Comparison of ENCODE assay signal across 9 cellular contexts in genomic region chr6:25942561-25943147, GRCh38. TPM values are rescaled to one million over a fixed set of nuclear protein-coding genes. Genes with fewer than 3 reads are reported as not detected.
DNase-seq lines count a peak whose midpoint lies in the region; ATAC-seq, FAIRE-seq and TF ChIP-seq lines count a peak whose summit lies in the region.
"Had no signal": no experiment of that assay in that cellular context is flagged by ENCODE, and none has a peak within 500 bp of the region (broad histone marks: within the 10 kb centered on the region; RNA-seq: fewer than 3 reads in every experiment).

No MANE protein-coding gene starts in this region.

- peak; percentile 92 for FAIRE-seq in A204.1 (lab: Jason Lieb, UNC)
- FAIRE-seq: colon had no signal

- DNase-seq in GM03348 (ENCODE audit: low spot score) = peak; percentile 42
- peak; percentile 44 for DNase-seq in NCI-H2227 (lab: John Stamatoyannopoulos, UW; ENCODE audit: unreplicated experiment)
- DNase-seq in astrocyte of the cerebellum (ENCODE audit: low read depth) = no peak
- no peak for DNase-seq in memory B cell (ENCODE audit: low spot score in 2 of 2)
- DNase-seq in activated CD4-positive, alpha-beta memory T cell treated with anti-CD3 and anti-CD28 coated beads, Interleukin-2, amount 10 ng/mL, durations not matched to agents 7 days and 5 days = no peak
- no peak for DNase-seq in stimulated activated CD4-positive, alpha-beta T cell treated with anti-CD3 and anti-CD28 coated beads, Interleukin-4, amount 100 ng/mL, for 1 hour

- no peaks in the 10 kb centered on the region for H3K27me3 Mint-ChIP-seq in memory B cell
- H3K27me3 Mint-ChIP-seq in activated CD4-positive, alpha-beta memory T cell treated with anti-CD3 and anti-CD28 coated beads, Interleukin-2, amount 10 ng/mL, durations not matched to agents 7 days and 5 days = no peaks in the 10 kb centered on the region

- H3K4me3 Mint-ChIP-seq in memory B cell = no peak overlapping the region
- no peak overlapping the region for H3K4me3 Mint-ChIP-seq in activated CD4-positive, alpha-beta memory T cell treated with anti-CD3 and anti-CD28 coated beads, Interleukin-2, amount 10 ng/mL, durations not matched to agents 7 days and 5 days

- CTCF ChIA-PET in activated CD4-positive, alpha-beta memory T cell treated with anti-CD3 and anti-CD28 coated beads, Interleukin-2, amount 10 ng/mL, durations not matched to agents 7 days and 5 days (lab: Charles Lee) = interaction anchor here (1.0 to 2.5 kb wide), 3 partner anchors 154 to 224 kb away, joined by 3 to 9 read pairs (median 5); no protein-coding TSS in a partner anchor

- peak; percentile 73 for ATAC-seq in memory B cell (ENCODE audit: low read depth)
- ATAC-seq in GM18517 (IDR thresholded peaks at IDR 0.05; ENCODE audit: unreplicated experiment) = no peak

- no peak overlapping the region for H3K4me3 ChIP-seq in astrocyte of the cerebellum (ENCODE audit: low read depth, low read length)

- peaks cover 4% of the 10 kb centered on the region for H3K36me3 Mint-ChIP-seq in memory B cell
- H3K36me3 Mint-ChIP-seq in activated CD4-positive, alpha-beta memory T cell treated with anti-CD3 and anti-CD28 coated beads, Interleukin-2, amount 10 ng/mL, durations not matched to agents 7 days and 5 days (ENCODE audit: low read depth) = no peaks in the 10 kb centered on the region

- TF ChIP-seq CTCF in astrocyte of the cerebellum (IDR thresholded peaks at IDR 0.05; ENCODE audit: low read depth, low read length, missing control alignments) = peak; percentile 28

- in situ Hi-C loops in astrocyte of the cerebellum (cut with HindIII; ENCODE audit: low sequenced_read_pairs) = no loop called here

- H3K27ac Mint-ChIP-seq in memory B cell = no peak overlapping the region
- no peak overlapping the region for H3K27ac Mint-ChIP-seq in activated CD4-positive, alpha-beta memory T cell treated with anti-CD3 and anti-CD28 coated beads, Interleukin-2, amount 10 ng/mL, durations not matched to agents 7 days and 5 days

- POLR2A ChIA-PET in activated CD4-positive, alpha-beta memory T cell treated with anti-CD3 and anti-CD28 coated beads, Interleukin-2, amount 10 ng/mL, durations not matched to agents 7 days and 5 days (lab: Charles Lee) = no interaction called here

- peaks cover 11% of the 10 kb centered on the region for H3K4me1 Mint-ChIP-seq in memory B cell
- peaks cover 29% of the 10 kb centered on the region for H3K4me1 Mint-ChIP-seq in activated CD4-positive, alpha-beta memory T cell treated with anti-CD3 and anti-CD28 coated beads, Interleukin-2, amount 10 ng/mL, durations not matched to agents 7 days and 5 days

- peaks cover 3% of the 10 kb centered on the region for H3K9me3 Mint-ChIP-seq in memory B cell
- peaks cover 6% of the 10 kb centered on the region for H3K9me3 Mint-ChIP-seq in activated CD4-positive, alpha-beta memory T cell treated with anti-CD3 and anti-CD28 coated beads, Interleukin-2, amount 10 ng/mL, durations not matched to agents 7 days and 5 days

RNA-seq across cellular contexts. Expression of gene SLC17A2, which starts 12.2 kb away (rescaled TPM):
- not detected for total RNA-seq in activated CD4-positive, alpha-beta memory T cell treated with anti-CD3 and anti-CD28 coated beads, Interleukin-2, amount 10 ng/mL, durations not matched to agents 7 days and 5 days

RNA-seq across cellular contexts. Expression of gene TRIM38, which starts 19.9 kb away (rescaled TPM):
- 10 to 100 TPM; 32.6 to 33.5 TPM for total RNA-seq in activated CD4-positive, alpha-beta memory T cell treated with anti-CD3 and anti-CD28 coated beads, Interleukin-2, amount 10 ng/mL, durations not matched to agents 7 days and 5 days

Comparison
In these comparisons a context has a peak if more than half of its experiments do, and no peak if none do; other contexts are left out.
1. DNase-seq: peak in GM03348 (single experiment) and NCI-H2227 (single experiment); none in astrocyte of the cerebellum (single experiment), memory B cell (0 of 2), activated CD4-positive, alpha-beta memory T cell treated with anti-CD3 and anti-CD28 coated beads, Interleukin-2, amount 10 ng/mL, durations not matched to agents 7 days and 5 days (single experiment) and stimulated activated CD4-positive, alpha-beta T cell treated with anti-CD3 and anti-CD28 coated beads, Interleukin-4, amount 100 ng/mL, for 1 hour (single experiment).